In genomic region chr16:86575754-86576557, GRCh38 we compare ENCODE assay signal across 8 cellular contexts. TPM values are rescaled to one million over a fixed set of nuclear protein-coding genes. Genes with fewer than 3 reads are reported as not detected.
DNase-seq lines count a peak whose midpoint lies in the region; ATAC-seq and TF ChIP-seq lines count a peak whose summit lies in the region.

No MANE protein-coding gene starts in this region.

- H3K27me3 Mint-ChIP-seq in CD4-positive, alpha-beta T cell, result peaks cover 87% of the 10 kb centered on the region

- POLR2A ChIA-PET in CD4-positive, alpha-beta T cell (lab: Charles Lee), result no interaction called here

- peak in 3 of 10 experiments; percentile 19 to 44 (median 35) for DNase-seq in CD4-positive, alpha-beta T cell
- DNase-seq in HL-60 (ENCODE audit: low read depth in 1 of 2, low spot score in 1 of 2) (no peak), T1000 (lab: John Stamatoyannopoulos, UW) (peak; percentile 80), coronary artery (ENCODE audit: low spot score) (peak; percentile 93), left lobe of liver (ENCODE audit: low spot score) (no peak)
- peak; percentile 57 for DNase-seq in stimulated activated CD4-positive, alpha-beta T cell treated with anti-CD3 and anti-CD28 coated beads, Interleukin-4, amount 100 ng/mL, for 1 hour

- intact Hi-C loops in CD4-positive, alpha-beta T cell (cut with DNase I, micrococcal nuclease), result no loop called here

- no peak overlapping the region for H3K27ac ChIP-seq in CD4-positive, alpha-beta T cell (ENCODE audit: low read depth, low read length)
- H3K27ac ChIP-seq in HL-60 (replicated peaks), result no peak overlapping the region
- H3K27ac ChIP-seq in coronary artery, result peak overlapping the region; percentile 98

- H3K9me3 Mint-ChIP-seq in CD4-positive, alpha-beta T cell, result no peaks in the 10 kb centered on the region

- peaks cover 8% of the 10 kb centered on the region for H3K4me1 Mint-ChIP-seq in CD4-positive, alpha-beta T cell (ENCODE audit: low read depth)

- TF ChIP-seq CTCF in CD4-positive, alpha-beta T cell (IDR thresholded peaks at IDR 0.05), result no peak
- TF ChIP-seq CTCF in HL-60 (IDR thresholded peaks at IDR 0.05; ENCODE audit: insufficient read depth, low read length) (peak; percentile 1), coronary artery (IDR thresholded peaks at IDR 0.05) (peak; percentile 31)

- H3K4me3 ChIP-seq in HL-60 (replicated peaks; ENCODE audit: insufficient read depth, low read length) (peak overlapping the region; percentile 25), coronary artery (peak overlapping the region; percentile 82)

- CTCF ChIA-PET in CD4-positive, alpha-beta T cell (lab: Charles Lee), result no interaction called here

- peak overlapping the region; percentile 68 for H3K4me3 Mint-ChIP-seq in CD4-positive, alpha-beta T cell

- H3K27ac Mint-ChIP-seq in CD4-positive, alpha-beta T cell, result no peak overlapping the region

- peaks cover 74% of the 10 kb centered on the region for H3K27me3 ChIP-seq in CD4-positive, alpha-beta T cell (ENCODE audit: control insufficient read depth, insufficient read depth, low read length)
- H3K27me3 ChIP-seq in HL-60 (ENCODE audit: insufficient read depth, poor library complexity, severe bottlenecking), result peaks cover 2% of the 10 kb centered on the region

- H3K9me3 ChIP-seq in CD4-positive, alpha-beta T cell (ENCODE audit: control insufficient read depth, low read length), result no peaks in the 10 kb centered on the region

- H3K36me3 Mint-ChIP-seq in CD4-positive, alpha-beta T cell (ENCODE audit: low read depth), result no peaks in the 10 kb centered on the region

- peak; percentile 48 for ATAC-seq in CD4-positive, alpha-beta T cell (ENCODE audit: poor library complexity)
- ATAC-seq in left lobe of liver (peak; percentile 70), HG02981 (IDR thresholded peaks at IDR 0.05; ENCODE audit: unreplicated experiment) (no peak), GM21381 (IDR thresholded peaks at IDR 0.05; ENCODE audit: unreplicated experiment) (no peak)

RNA-seq across cellular contexts. Expression of gene FOXL1, which starts 2.4 kb away (rescaled TPM):
- total RNA-seq in CD4-positive, alpha-beta T cell, result not detected
- 0.28 TPM for total RNA-seq in left lobe of liver

RNA-seq across cellular contexts. Expression of gene FOXC2, which starts 9.3 kb away (rescaled TPM):
- total RNA-seq in CD4-positive, alpha-beta T cell, result under 1 TPM; 0.11 to 0.19 TPM
- 0.13 TPM for total RNA-seq in left lobe of liver

RNA-seq across cellular contexts. Expression of gene MTHFSD, which starts 20.9 kb away (rescaled TPM):
- total RNA-seq in CD4-positive, alpha-beta T cell, result 1 to 10 TPM; 7.3 to 7.9 TPM
- total RNA-seq in left lobe of liver, result 9.9 TPM

Comparison
In these comparisons a context has a peak if more than half of its experiments do, and no peak if none do; other contexts are left out.
1. ATAC-seq: peak in CD4-positive, alpha-beta T cell (single experiment) and left lobe of liver (single experiment); none in HG02981 (single experiment) and GM21381 (single experiment).
2. DNase-seq: peak in T1000 (single experiment), coronary artery (single experiment) and stimulated activated CD4-positive, alpha-beta T cell treated with anti-CD3 and anti-CD28 coated beads, Interleukin-4, amount 100 ng/mL, for 1 hour (single experiment); none in HL-60 (0 of 2) and left lobe of liver (single experiment).
3. H3K27ac ChIP-seq: peak in coronary artery (2 of 2); none in CD4-positive, alpha-beta T cell (single experiment) and HL-60 (single experiment).